Comparison of ENCODE assay signal across 8 cellular contexts in genomic region chr7:114048386-114049235, GRCh38.
DNase-seq lines count a peak whose midpoint lies in the region; TF ChIP-seq lines count a peak whose summit lies in the region.

No MANE protein-coding gene starts in this region.

- WGBS in GM23248 (ENCODE audit: low coverage in 1 of 2, low lambda C conversion rate in 2 of 2, missing lambda C conversion rate in 2 of 2), 2 experiments: 64 to 65% methylated on average over 12 of the region's 12 CpGs

- DNase-seq in AG08396 (ENCODE audit: low spot score) (peak; percentile 15), GM23248 (peak; percentile 65), Peyer's patch (no peak), activated gamma-delta T cell (lab: John Stamatoyannopoulos, UW) (no peak), SIG-M5 (lab: John Stamatoyannopoulos, UW) (no peak)
- no peak for DNase-seq in effector memory CD4-positive, alpha-beta T cell
- DNase-seq in effector CD4-positive, alpha-beta T cell: no peak

- no peaks in the 10 kb centered on the region for H3K9me2 ChIP-seq in GM23248 (ENCODE audit: insufficient read depth)

- H3K9ac ChIP-seq in GM23248 (0 out of 2 replicates have a peak overlapping the region, but pooled peaks have one; percentile 28), skeletal muscle satellite cell (ENCODE audit: low read depth, low read length) (peak overlapping the region; percentile 4)

- H3K4me2 ChIP-seq in GM23248 (ENCODE audit: unreplicated experiment) (peak overlapping the region; percentile 68), skeletal muscle satellite cell (ENCODE audit: low read length) (peak overlapping the region; percentile 75)

- H2AFZ ChIP-seq in GM23248: peak overlapping the region; percentile 52

- H3K27me3 ChIP-seq in GM23248 (replicated peaks; ENCODE audit: insufficient read depth) (no peaks in the 10 kb centered on the region), Peyer's patch (no peaks in the 10 kb centered on the region), skeletal muscle satellite cell (ENCODE audit: control insufficient read depth, insufficient read depth, low read length) (no peaks in the 10 kb centered on the region)
- H3K27me3 ChIP-seq in effector memory CD4-positive, alpha-beta T cell (replicated peaks; ENCODE audit: control insufficient read depth, insufficient read depth, low read length, poor library complexity, severe bottlenecking): no peaks in the 10 kb centered on the region

- H3K36me3 ChIP-seq in GM23248 (ENCODE audit: low read depth) (no peaks in the 10 kb centered on the region), Peyer's patch (no peaks in the 10 kb centered on the region), skeletal muscle satellite cell (ENCODE audit: insufficient read depth, low read length) (no peaks in the 10 kb centered on the region)
- no peaks in the 10 kb centered on the region for H3K36me3 ChIP-seq in effector memory CD4-positive, alpha-beta T cell (ENCODE audit: control insufficient read depth, insufficient read depth, low read length)

- no peak for TF ChIP-seq POLR2A in Peyer's patch (IDR thresholded peaks at IDR 0.05)

- H3K9me3 ChIP-seq in GM23248 (ENCODE audit: low read depth): no peaks in the 10 kb centered on the region
- no peaks in the 10 kb centered on the region for H3K9me3 ChIP-seq in Peyer's patch
- no peaks in the 10 kb centered on the region for H3K9me3 ChIP-seq in effector memory CD4-positive, alpha-beta T cell (ENCODE audit: control insufficient read depth, low read length)
- no peaks in the 10 kb centered on the region for H3K9me3 ChIP-seq in skeletal muscle satellite cell (replicated peaks; ENCODE audit: low read length)

- in situ Hi-C loops in GM23248 (cut with MboI): no loop called here

- H3K4me3 ChIP-seq in GM23248 (peak overlapping the region; percentile 58), Peyer's patch (peak overlapping the region; percentile 7 to 39 (median 24)), skeletal muscle satellite cell (ENCODE audit: low read length) (peak overlapping the region; percentile 55)
- H3K4me3 ChIP-seq in effector memory CD4-positive, alpha-beta T cell (ENCODE audit: insufficient read depth, low read depth, low read length, poor library complexity, severe bottlenecking): peak overlapping the region; percentile 42

- no peak for TF ChIP-seq CTCF in Peyer's patch (IDR thresholded peaks at IDR 0.05)

- H3K79me2 ChIP-seq in GM23248 (ENCODE audit: insufficient read depth): no peaks in the 10 kb centered on the region

- H4K20me1 ChIP-seq in GM23248 (ENCODE audit: insufficient read depth): no peaks in the 10 kb centered on the region

- H3K4me1 ChIP-seq in GM23248 (ENCODE audit: insufficient read depth): peaks cover 12% of the 10 kb centered on the region
- H3K4me1 ChIP-seq in Peyer's patch: peaks cover 0 to 3% (median 0%) of the 10 kb centered on the region in 4 donors
- no peaks in the 10 kb centered on the region for H3K4me1 ChIP-seq in effector memory CD4-positive, alpha-beta T cell (ENCODE audit: control insufficient read depth, insufficient read depth, low read length, poor library complexity, severe bottlenecking)
- peaks cover 14% of the 10 kb centered on the region for H3K4me1 ChIP-seq in skeletal muscle satellite cell (ENCODE audit: control insufficient read depth, insufficient read depth, low read length)

- peaks cover 8% of the 10 kb centered on the region; the same call in 1 of the 2 replicates for H3F3A ChIP-seq in GM23248 (ENCODE audit: insufficient read depth)

- H3K27ac ChIP-seq in GM23248 (peak overlapping the region; percentile 56), Peyer's patch (no peak overlapping the region)
- no peak overlapping the region for H3K27ac ChIP-seq in effector memory CD4-positive, alpha-beta T cell (ENCODE audit: insufficient read depth, low read length, poor library complexity, severe bottlenecking)

Comparison
In these comparisons a context has a peak if more than half of its experiments do, and no peak if none do; other contexts are left out.
1. DNase-seq: peak in AG08396 (single experiment) and GM23248 (single experiment); none in Peyer's patch (0 of 3), effector memory CD4-positive, alpha-beta T cell (0 of 3), activated gamma-delta T cell (single experiment), SIG-M5 (single experiment) and effector CD4-positive, alpha-beta T cell (single experiment).
2. Peak in every context shown above with its lines, with median percentiles within 50 percentile points of each other: H3K4me3 ChIP-seq.